ENCODE assay signal across 22 cellular contexts in genomic region chr6:83479389-83479788, GRCh38. TPM values are rescaled to one million over a fixed set of nuclear protein-coding genes. Genes with fewer than 3 reads are reported as not detected.
DNase-seq lines count a peak whose midpoint lies in the region; ATAC-seq, FAIRE-seq and TF ChIP-seq lines count a peak whose summit lies in the region.
"Had no signal": no experiment of that assay in that cellular context is flagged by ENCODE, and none has a peak within 500 bp of the region (broad histone marks: within the 10 kb centered on the region; RNA-seq: fewer than 3 reads in every experiment).

No MANE protein-coding gene starts in this region.

- TF ChIP-seq CTCF in HEK293 (tag by site-specific recombination; IDR thresholded peaks at IDR 0.05) (no peak), right lobe of liver (IDR thresholded peaks at IDR 0.05) (no peak)

- intact Hi-C loops in right lobe of liver (cut with DNase I) = no loop called here

- ATAC-seq in right lobe of liver = peak; percentile 33 to 69 (median 52)
- no peak for ATAC-seq in GM19397 (IDR thresholded peaks at IDR 0.05; ENCODE audit: unreplicated experiment)
- ATAC-seq: A549; CD8-positive, alpha-beta T cell had no signal

- CTCF ChIA-PET in HEK293 (lab: Yijun Ruan, JAX) = interaction anchor here (0.6 to 1.0 kb wide), 2 partner anchors 32 to 225 kb away, joined by 3 read pairs; no protein-coding TSS in a partner anchor

- no peak for TF ChIP-seq POLR2A in right lobe of liver (IDR thresholded peaks at IDR 0.05)

- no peaks in the 10 kb centered on the region for H3K27me3 ChIP-seq in right lobe of liver
- H3K27me3 ChIP-seq in effector memory CD4-positive, alpha-beta T cell (replicated peaks; ENCODE audit: control insufficient read depth, insufficient read depth, low read length, poor library complexity, severe bottlenecking) = no peaks in the 10 kb centered on the region
- H3K27me3 ChIP-seq: BLaER1 treated with 17β-estradiol and CSF1 and Interleukin-3, amounts not matched to agents 10 nM and 100 nM had no signal

- peak; percentile 27 for FAIRE-seq in A204.1 (lab: Jason Lieb, UNC)
- FAIRE-seq: A549, D721Med, G401.6, GM12891, GM19239 had no signal

- no peaks in the 10 kb centered on the region for H3K36me3 ChIP-seq in HEK293 (ENCODE audit: control insufficient read depth in 2 of 2, insufficient read depth in 1 of 2, low read length in 2 of 2)
- no peaks in the 10 kb centered on the region for H3K36me3 ChIP-seq in right lobe of liver
- H3K36me3 ChIP-seq in effector memory CD4-positive, alpha-beta T cell (ENCODE audit: control insufficient read depth, insufficient read depth, low read length) = no peaks in the 10 kb centered on the region

- no peak overlapping the region for H3K27ac ChIP-seq in HEK293 (ENCODE audit: extremely low read depth, low read depth, low read length)
- no peak overlapping the region for H3K27ac ChIP-seq in right lobe of liver
- no peak overlapping the region for H3K27ac ChIP-seq in effector memory CD4-positive, alpha-beta T cell (ENCODE audit: insufficient read depth, low read length, poor library complexity, severe bottlenecking)
- H3K27ac ChIP-seq: A549; BLaER1 treated with 17β-estradiol and CSF1 and Interleukin-3, amounts not matched to agents 10 nM and 100 nM; C4-2B had no signal

- H3K4me1 ChIP-seq in HEK293 (ENCODE audit: control insufficient read depth, insufficient read depth, low read length) (no peaks in the 10 kb centered on the region), right lobe of liver (peaks cover 0 to 24% (median 10%) of the 10 kb centered on the region in 4 donors)
- H3K4me1 ChIP-seq in effector memory CD4-positive, alpha-beta T cell (ENCODE audit: control insufficient read depth, insufficient read depth, low read length, poor library complexity, severe bottlenecking) = no peaks in the 10 kb centered on the region
- H3K4me1 ChIP-seq: A549; BLaER1 treated with 17β-estradiol and CSF1 and Interleukin-3, amounts not matched to agents 10 nM and 100 nM; Caco-2 had no signal

- H3K4me3 ChIP-seq in HEK293 (ENCODE audit: low read depth, low read length) (no peak overlapping the region), right lobe of liver (no peak overlapping the region)
- H3K4me3 ChIP-seq in effector memory CD4-positive, alpha-beta T cell (ENCODE audit: insufficient read depth, low read depth, low read length, poor library complexity, severe bottlenecking) = no peak overlapping the region
- H3K4me3 ChIP-seq: A549; BLaER1 treated with 17β-estradiol and CSF1 and Interleukin-3, amounts not matched to agents 10 nM and 100 nM had no signal

- WGBS in right lobe of liver (ENCODE audit: insufficient coverage, low coverage, low lambda C conversion rate, missing lambda C conversion rate) = 16% methylated on average over 1 of the region's 1 CpG

- DNase-seq in right lobe of liver = no peak
- DNase-seq in effector memory CD4-positive, alpha-beta T cell = no peak
- no peak for DNase-seq in activated gamma-delta T cell (lab: John Stamatoyannopoulos, UW)
- DNase-seq: 8988T; AML-193; Caco-2; Calu3; CD4-positive, alpha-beta T cell; CD8-positive, alpha-beta T cell; DMS79 treated with DMSO at 0.1 percent for 48 hours; GF-D8 had no signal

- POLR2A ChIA-PET in HEK293 (lab: Yijun Ruan, JAX) = no interaction called here

- H3K9me3 ChIP-seq in HEK293 (ENCODE audit: control insufficient read depth, insufficient read depth, low read depth, low read length) (no peaks in the 10 kb centered on the region), right lobe of liver (no peaks in the 10 kb centered on the region)
- H3K9me3 ChIP-seq in effector memory CD4-positive, alpha-beta T cell (ENCODE audit: control insufficient read depth, low read length) = no peaks in the 10 kb centered on the region
- H3K9me3 ChIP-seq: A549, Caco-2 had no signal

TF ChIP-seq in HEK293, 187 proteins besides CTCF, POLR2A, EP300 and RAD21:
- TF ChIP-seq PRDM2 (tag by site-specific recombination; IDR thresholded peaks at IDR 0.05; ENCODE audit: borderline replicate concordance) = no peak
- TF ChIP-seq ZNF157 (tag by site-specific recombination; IDR thresholded peaks at IDR 0.05) = peak; percentile 11; the same call in 1 of the 2 replicates

RNA-seq across cellular contexts. Expression of gene PRSS35, which starts 32.9 kb away (rescaled TPM):
- total RNA-seq in right lobe of liver = under 1 TPM in 1 of 6 experiments, not detected in 5; 0.20 TPM
- total RNA-seq: B cell; Calu3; CD4-positive, alpha-beta T cell had no signal

RNA-seq across cellular contexts. Expression of gene ME1, which starts 48.5 kb away (rescaled TPM):
- total RNA-seq in right lobe of liver = 10 to 100 TPM; 10.1 to 18.2 (median 13.3) TPM
- total RNA-seq: B cell; CD4-positive, alpha-beta T cell had no signal
